16 cellular contexts compared by ENCODE assay signal in the genomic region with DNA sequence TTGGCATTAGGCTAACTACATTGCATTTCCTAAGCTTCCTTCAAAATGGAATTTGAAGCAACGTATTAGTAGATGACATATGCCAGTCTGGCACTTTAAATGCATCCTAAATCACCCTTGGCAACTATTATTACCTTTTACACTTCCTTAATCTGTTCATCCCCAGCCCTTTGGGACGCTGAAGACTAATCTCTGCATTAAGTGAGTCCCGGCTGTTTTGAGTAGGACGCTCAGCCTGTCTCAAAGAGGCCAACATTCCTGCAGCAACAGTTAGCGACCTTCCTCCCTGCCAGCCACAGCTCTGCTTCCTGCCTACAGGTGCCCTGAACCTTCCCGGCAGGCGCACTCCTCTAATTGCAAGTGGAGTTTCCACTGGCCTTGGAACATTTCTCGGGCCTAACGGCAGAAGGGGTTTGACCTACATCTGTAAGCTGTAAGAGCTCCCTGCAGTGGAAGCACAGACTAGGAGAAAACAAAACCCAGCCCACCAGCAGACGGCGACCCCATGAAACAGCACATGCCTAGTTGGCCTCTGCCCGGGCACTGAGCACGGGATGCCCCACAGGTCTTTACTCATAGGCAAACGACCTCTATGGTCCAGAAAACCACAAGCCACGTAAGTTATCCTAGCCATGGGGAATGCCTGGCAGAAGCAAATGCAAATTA.
DNase-seq lines count a peak whose midpoint lies in the region; ATAC-seq and TF ChIP-seq lines count a peak whose summit lies in the region.
"Had no signal": no experiment of that assay in that cellular context is flagged by ENCODE, and none has a peak within 500 bp of the region (broad histone marks: within the 10 kb centered on the region; RNA-seq: fewer than 3 reads in every experiment).

No MANE protein-coding gene starts in this region.

- H3K9me3 Mint-ChIP-seq in WTC11 = peaks cover 43% of the 10 kb centered on the region

- TF ChIP-seq CTCF in WTC11 (IDR thresholded peaks at IDR 0.05) = no peak

- ATAC-seq in WTC11 (peak; percentile 4; the same call in 1 of the 2 replicates), HG03457 (IDR thresholded peaks at IDR 0.05; ENCODE audit: unreplicated experiment) (no peak), GM18907 (IDR thresholded peaks at IDR 0.05; ENCODE audit: unreplicated experiment) (no peak)
- ATAC-seq: left ventricle myocardium superior, pancreas had no signal

- CTCF ChIA-PET in WTC11 (lab: Charles Lee) = interaction anchor here (1.8 kb wide), 1 partner anchor 98 kb away, joined by 6 read pairs; no protein-coding TSS in a partner anchor

- H3K4me3 Mint-ChIP-seq in WTC11 = no peak overlapping the region
- H3K4me3 Mint-ChIP-seq: activated CD4-positive, alpha-beta memory T cell treated with anti-CD3 and anti-CD28 coated beads for 36 hours; CD14-positive monocyte had no signal

- H3K4me1 Mint-ChIP-seq in WTC11 = peaks cover 33% of the 10 kb centered on the region

- H3K27ac Mint-ChIP-seq in WTC11 = peak overlapping the region; percentile 44; the same call in 1 of the 2 replicates

- peak; percentile 14 for DNase-seq in activated T-cell treated with anti-CD3 and anti-CD28 coated beads, Interleukin-2, amount 50 U/mL, for 48 hours
- no peak for DNase-seq in activated T-cell treated with anti-CD3 and anti-CD28 coated beads for 4 hours
- DNase-seq in WTC11 (ENCODE audit: low spot score) = no peak
- peak; percentile 79 for DNase-seq in kidney tubule cell (ENCODE audit: low spot score)
- DNase-seq in stimulated activated CD8-positive, alpha-beta memory T cell treated with anti-CD3 and anti-CD28 coated beads, Interleukin-4, amount 100 ng/mL, for 48 hours = peak; percentile 22
- DNase-seq in NOMO-1 (lab: John Stamatoyannopoulos, UW; ENCODE audit: unreplicated experiment in 2 of 2) = no peak
- DNase-seq: activated CD4-positive, alpha-beta memory T cell treated with anti-CD3 and anti-CD28 coated beads for 36 hours; DND-41; erythroblast; left ventricle myocardium superior; NCI-H1436; NK-92 treated with Interleukin-12 subunit alpha and Interleukin-12 subunit beta, amount 100 ng/mL, for 24 hours; pancreas had no signal

- POLR2A ChIA-PET in WTC11 (lab: Charles Lee) = no interaction called here

- no peaks in the 10 kb centered on the region; the same call in 1 of the 2 replicates for H3K27me3 Mint-ChIP-seq in WTC11 (ENCODE audit: low read depth)
- H3K27me3 Mint-ChIP-seq: activated CD4-positive, alpha-beta memory T cell treated with anti-CD3 and anti-CD28 coated beads for 36 hours had no signal

- peaks cover 84% of the 10 kb centered on the region for H3K36me3 Mint-ChIP-seq in WTC11

TF ChIP-seq in WTC11, 78 proteins besides CTCF, POLR2A, EP300 and RAD21 (continues in another document):
- TF ChIP-seq, protein P1, sequence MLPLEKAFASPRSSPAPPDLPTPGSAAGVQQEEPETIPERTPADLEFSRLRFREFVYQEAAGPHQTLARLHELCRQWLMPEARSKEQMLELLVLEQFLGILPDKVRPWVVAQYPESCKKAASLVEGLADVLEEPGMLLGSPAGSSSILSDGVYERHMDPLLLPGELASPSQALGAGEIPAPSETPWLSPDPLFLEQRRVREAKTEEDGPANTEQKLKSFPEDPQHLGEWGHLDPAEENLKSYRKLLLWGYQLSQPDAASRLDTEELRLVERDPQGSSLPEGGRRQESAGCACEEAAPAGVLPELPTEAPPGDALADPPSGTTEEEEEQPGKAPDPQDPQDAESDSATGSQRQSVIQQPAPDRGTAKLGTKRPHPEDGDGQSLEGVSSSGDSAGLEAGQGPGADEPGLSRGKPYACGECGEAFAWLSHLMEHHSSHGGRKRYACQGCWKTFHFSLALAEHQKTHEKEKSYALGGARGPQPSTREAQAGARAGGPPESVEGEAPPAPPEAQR (CRISPR knock-in tag; IDR thresholded peaks at IDR 0.05) = no peak
- no peak for TF ChIP-seq KAT7 (CRISPR knock-in tag; IDR thresholded peaks at IDR 0.05; ENCODE audit: borderline replicate concordance)
- 0 out of 2 replicates have a peak, but pooled peaks have one; percentile 31 for TF ChIP-seq NR2C2 (CRISPR knock-in tag; IDR thresholded peaks at IDR 0.05)
- TF ChIP-seq TCF7 (CRISPR knock-in tag; IDR thresholded peaks at IDR 0.05; ENCODE audit: low read depth) = no peak
- TF ChIP-seq, protein P2, sequence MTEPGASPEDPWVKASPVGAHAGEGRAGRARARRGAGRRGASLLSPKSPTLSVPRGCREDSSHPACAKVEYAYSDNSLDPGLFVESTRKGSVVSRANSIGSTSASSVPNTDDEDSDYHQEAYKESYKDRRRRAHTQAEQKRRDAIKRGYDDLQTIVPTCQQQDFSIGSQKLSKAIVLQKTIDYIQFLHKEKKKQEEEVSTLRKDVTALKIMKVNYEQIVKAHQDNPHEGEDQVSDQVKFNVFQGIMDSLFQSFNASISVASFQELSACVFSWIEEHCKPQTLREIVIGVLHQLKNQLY (CRISPR knock-in tag; IDR thresholded peaks at IDR 0.05) = no peak
- TF ChIP-seq, protein P3, sequence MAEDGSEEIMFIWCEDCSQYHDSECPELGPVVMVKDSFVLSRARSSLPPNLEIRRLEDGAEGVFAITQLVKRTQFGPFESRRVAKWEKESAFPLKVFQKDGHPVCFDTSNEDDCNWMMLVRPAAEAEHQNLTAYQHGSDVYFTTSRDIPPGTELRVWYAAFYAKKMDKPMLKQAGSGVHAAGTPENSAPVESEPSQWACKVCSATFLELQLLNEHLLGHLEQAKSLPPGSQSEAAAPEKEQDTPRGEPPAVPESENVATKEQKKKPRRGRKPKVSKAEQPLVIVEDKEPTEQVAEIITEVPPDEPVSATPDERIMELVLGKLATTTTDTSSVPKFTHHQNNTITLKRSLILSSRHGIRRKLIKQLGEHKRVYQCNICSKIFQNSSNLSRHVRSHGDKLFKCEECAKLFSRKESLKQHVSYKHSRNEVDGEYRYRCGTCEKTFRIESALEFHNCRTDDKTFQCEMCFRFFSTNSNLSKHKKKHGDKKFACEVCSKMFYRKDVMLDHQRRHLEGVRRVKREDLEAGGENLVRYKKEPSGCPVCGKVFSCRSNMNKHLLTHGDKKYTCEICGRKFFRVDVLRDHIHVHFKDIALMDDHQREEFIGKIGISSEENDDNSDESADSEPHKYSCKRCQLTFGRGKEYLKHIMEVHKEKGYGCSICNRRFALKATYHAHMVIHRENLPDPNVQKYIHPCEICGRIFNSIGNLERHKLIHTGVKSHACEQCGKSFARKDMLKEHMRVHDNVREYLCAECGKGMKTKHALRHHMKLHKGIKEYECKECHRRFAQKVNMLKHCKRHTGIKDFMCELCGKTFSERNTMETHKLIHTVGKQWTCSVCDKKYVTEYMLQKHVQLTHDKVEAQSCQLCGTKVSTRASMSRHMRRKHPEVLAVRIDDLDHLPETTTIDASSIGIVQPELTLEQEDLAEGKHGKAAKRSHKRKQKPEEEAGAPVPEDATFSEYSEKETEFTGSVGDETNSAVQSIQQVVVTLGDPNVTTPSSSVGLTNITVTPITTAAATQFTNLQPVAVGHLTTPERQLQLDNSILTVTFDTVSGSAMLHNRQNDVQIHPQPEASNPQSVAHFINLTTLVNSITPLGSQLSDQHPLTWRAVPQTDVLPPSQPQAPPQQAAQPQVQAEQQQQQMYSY (CRISPR knock-in tag; IDR thresholded peaks at IDR 0.05) = no peak
- TF ChIP-seq, protein P4, sequence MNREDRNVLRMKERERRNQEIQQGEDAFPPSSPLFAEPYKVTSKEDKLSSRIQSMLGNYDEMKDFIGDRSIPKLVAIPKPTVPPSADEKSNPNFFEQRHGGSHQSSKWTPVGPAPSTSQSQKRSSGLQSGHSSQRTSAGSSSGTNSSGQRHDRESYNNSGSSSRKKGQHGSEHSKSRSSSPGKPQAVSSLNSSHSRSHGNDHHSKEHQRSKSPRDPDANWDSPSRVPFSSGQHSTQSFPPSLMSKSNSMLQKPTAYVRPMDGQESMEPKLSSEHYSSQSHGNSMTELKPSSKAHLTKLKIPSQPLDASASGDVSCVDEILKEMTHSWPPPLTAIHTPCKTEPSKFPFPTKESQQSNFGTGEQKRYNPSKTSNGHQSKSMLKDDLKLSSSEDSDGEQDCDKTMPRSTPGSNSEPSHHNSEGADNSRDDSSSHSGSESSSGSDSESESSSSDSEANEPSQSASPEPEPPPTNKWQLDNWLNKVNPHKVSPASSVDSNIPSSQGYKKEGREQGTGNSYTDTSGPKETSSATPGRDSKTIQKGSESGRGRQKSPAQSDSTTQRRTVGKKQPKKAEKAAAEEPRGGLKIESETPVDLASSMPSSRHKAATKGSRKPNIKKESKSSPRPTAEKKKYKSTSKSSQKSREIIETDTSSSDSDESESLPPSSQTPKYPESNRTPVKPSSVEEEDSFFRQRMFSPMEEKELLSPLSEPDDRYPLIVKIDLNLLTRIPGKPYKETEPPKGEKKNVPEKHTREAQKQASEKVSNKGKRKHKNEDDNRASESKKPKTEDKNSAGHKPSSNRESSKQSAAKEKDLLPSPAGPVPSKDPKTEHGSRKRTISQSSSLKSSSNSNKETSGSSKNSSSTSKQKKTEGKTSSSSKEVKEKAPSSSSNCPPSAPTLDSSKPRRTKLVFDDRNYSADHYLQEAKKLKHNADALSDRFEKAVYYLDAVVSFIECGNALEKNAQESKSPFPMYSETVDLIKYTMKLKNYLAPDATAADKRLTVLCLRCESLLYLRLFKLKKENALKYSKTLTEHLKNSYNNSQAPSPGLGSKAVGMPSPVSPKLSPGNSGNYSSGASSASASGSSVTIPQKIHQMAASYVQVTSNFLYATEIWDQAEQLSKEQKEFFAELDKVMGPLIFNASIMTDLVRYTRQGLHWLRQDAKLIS (CRISPR knock-in tag; IDR thresholded peaks at IDR 0.05; ENCODE audit: borderline replicate concordance) = no peak

Comparison
In these comparisons a context has a peak if more than half of its experiments do, and no peak if none do; other contexts are left out.
1. DNase-seq: peak in activated T-cell treated with anti-CD3 and anti-CD28 coated beads, Interleukin-2, amount 50 U/mL, for 48 hours (2 of 2), kidney tubule cell (single experiment) and stimulated activated CD8-positive, alpha-beta memory T cell treated with anti-CD3 and anti-CD28 coated beads, Interleukin-4, amount 100 ng/mL, for 48 hours (single experiment); none in activated T-cell treated with anti-CD3 and anti-CD28 coated beads for 4 hours (single experiment), WTC11 (single experiment) and NOMO-1 (0 of 2).